ENCODE assay signal across 1 cellular context in genomic region chr16:78259883-78260282, GRCh38.
TF ChIP-seq lines count a peak whose summit lies in the region.

No MANE protein-coding gene starts in this region.

TF ChIP-seq in GM23338, 12 proteins besides CTCF, POLR2A, EP300 and RAD21 (continued from another document):
- TF ChIP-seq ZNF462 (CRISPR knock-in tag; IDR thresholded peaks at IDR 0.05) (no peak), REST (IDR thresholded peaks at IDR 0.05; ENCODE audit: unreplicated experiment) (no peak), JUNB (IDR thresholded peaks at IDR 0.05; ENCODE audit: unreplicated experiment) (no peak), POLR2AphosphoS5 (IDR thresholded peaks at IDR 0.05; ENCODE audit: low read depth) (no peak), EZH2 (IDR thresholded peaks at IDR 0.05; ENCODE audit: low read depth, unreplicated experiment) (no peak), ZNF331 (CRISPR knock-in tag; IDR thresholded peaks at IDR 0.05; ENCODE audit: low read depth) (no peak), CREB1 (CRISPR knock-in tag; IDR thresholded peaks at IDR 0.05; ENCODE audit: low read depth) (no peak), ETS1 (IDR thresholded peaks at IDR 0.05) (no peak), ZNF114 (CRISPR knock-in tag; IDR thresholded peaks at IDR 0.05) (no peak), STAT1 (IDR thresholded peaks at IDR 0.05; ENCODE audit: unreplicated experiment) (no peak), NANOG (IDR thresholded peaks at IDR 0.05; ENCODE audit: borderline replicate concordance) (no peak)
